34 cellular contexts compared by ENCODE assay signal in the genomic region with DNA sequence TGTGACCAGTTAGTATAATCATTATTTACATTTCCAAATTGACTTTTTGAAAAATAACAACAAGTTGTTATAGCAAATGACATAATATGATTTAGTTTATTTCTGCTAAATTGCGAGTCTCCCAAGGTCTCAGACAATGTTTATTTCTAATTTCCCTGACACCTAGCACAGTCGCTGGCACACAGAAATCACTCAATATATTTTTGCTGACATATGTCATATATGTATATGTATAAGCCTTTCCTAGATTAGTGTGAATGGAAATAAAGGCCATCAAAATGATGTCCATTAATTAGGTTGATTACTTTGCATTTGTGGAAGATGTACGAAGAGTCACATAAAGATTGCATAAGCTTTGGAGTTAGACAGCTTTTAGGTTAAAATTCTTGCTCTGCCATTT.
"Had no signal": no experiment of that assay in that cellular context is flagged by ENCODE, and none has a peak within 500 bp of the region (broad histone marks: within the 10 kb centered on the region; RNA-seq: fewer than 3 reads in every experiment).

No MANE protein-coding gene starts in this region.

- H3K4me3 ChIP-seq: adrenal gland, ascending aorta, body of pancreas, breast epithelium, cardiac muscle cell had no signal

- H3K27me3 ChIP-seq: adrenal gland, ascending aorta, body of pancreas, brain microvascular endothelial cell, breast epithelium, cardiac muscle cell had no signal

- DNase-seq: activated effector memory CD4-positive, alpha-beta T cell treated with anti-CD3 and anti-CD28 coated beads, Interleukin-2, amount 50 U/mL, for 16 hours; activated effector memory CD4-positive, alpha-beta T cell treated with Interleukin-2 at 50 U/mL for 16 hours; activated gamma-delta T cell; activated gamma-delta T cell treated with Interleukin-2 at 50 U/mL for 16 hours; activated naive CD4-positive, alpha-beta T cell; activated naive CD4-positive, alpha-beta T cell treated with anti-CD3 and anti-CD28 coated beads for 36 hours; activated naive CD4-positive, alpha-beta T cell treated with anti-CD3 and anti-CD28 coated beads, Interleukin-2, amount 10 ng/mL, durations not matched to agents 7 days and 5 days; activated naive CD4-positive, alpha-beta T cell treated with anti-CD3 and anti-CD28 coated beads, Interleukin-2, amount 50 U/mL, for 16 hours; activated naive CD4-positive, alpha-beta T cell treated with Interleukin-2 at 50 U/mL for 16 hours; activated naive CD8-positive, alpha-beta T cell treated with anti-CD3 and anti-CD28 coated beads for 36 hours; activated naive CD8-positive, alpha-beta T cell treated with anti-CD3 and anti-CD28 coated beads, Interleukin-2, amount 10 ng/mL, durations not matched to agents 7 days and 5 days; activated naive CD8-positive, alpha-beta T cell treated with anti-CD3 and anti-CD28 coated beads, Interleukin-2, amount 50 U/mL, for 24 hours; activated T-cell treated with anti-CD3 and anti-CD28 coated beads, Interleukin-2, amount 50 U/mL, for 1 hour; activated T-cell treated with anti-CD3 and anti-CD28 coated beads, Interleukin-2, amount 50 U/mL, for 24 hours; activated T-cell treated with anti-CD3 and anti-CD28 coated beads, Interleukin-2, amount 50 U/mL, for 4 hours; activated T-cell treated with anti-CD3 and anti-CD28 coated beads, Interleukin-2, amount 50 U/mL, for 48 hours; activated T-cell treated with anti-CD3 and anti-CD28 coated beads, Interleukin-2, amount 50 U/mL, for 72 hours; adrenal gland; amniotic stem cell; amygdala; anterior cingulate cortex; aorta; body of pancreas; brain microvascular endothelial cell; caudate nucleus; central memory CD4-positive, alpha-beta T cell; cerebellar nuclear complex had no signal

- H3K36me3 ChIP-seq: adrenal gland, ascending aorta, brain microvascular endothelial cell, breast epithelium, cardiac muscle cell had no signal

- H3K9me3 ChIP-seq: adrenal gland, ascending aorta, body of pancreas, breast epithelium had no signal

- H3K4me1 ChIP-seq: adrenal gland, ascending aorta, body of pancreas, breast epithelium had no signal

- ATAC-seq: activated naive CD4-positive, alpha-beta T cell treated with anti-CD3 and anti-CD28 coated beads, Interleukin-2, amount 50 U/mL, for 72 hours; activated naive CD8-positive, alpha-beta T cell treated with anti-CD3 and anti-CD28 coated beads, Interleukin-2, amount 50 U/mL, for 24 hours; activated T-cell treated with anti-CD3 and anti-CD28 coated beads, Interleukin-2, amount 50 U/mL, for 4 hours; activated T-cell treated with anti-CD3 and anti-CD28 coated beads, Interleukin-2, amount 50 U/mL, for 72 hours; activated T-helper 17 cell treated with anti-CD3 and anti-CD28 coated beads, Interleukin-2, amount 50 U/mL, for 72 hours; body of pancreas had no signal

- H3K27ac ChIP-seq: adrenal gland, ascending aorta, body of pancreas, brain microvascular endothelial cell, breast epithelium, cardiac muscle cell had no signal

- FAIRE-seq: astrocyte, bronchial epithelial cell had no signal
